12 cellular contexts compared by ENCODE assay signal in genomic region chr10:102523250-102524029, GRCh38. TPM values are rescaled to one million over a fixed set of nuclear protein-coding genes. Genes with fewer than 3 reads are reported as not detected.
DNase-seq lines count a peak whose midpoint lies in the region; ATAC-seq and TF ChIP-seq lines count a peak whose summit lies in the region.
"Had no signal": no experiment of that assay in that cellular context is flagged by ENCODE, and none has a peak within 500 bp of the region (broad histone marks: within the 10 kb centered on the region; RNA-seq: fewer than 3 reads in every experiment).

No MANE protein-coding gene starts in this region.

- H3K36me3 ChIP-seq in psoas muscle (ENCODE audit: insufficient read depth in 1 of 2, low read depth in 1 of 2) (peaks cover 0 to 26% of the 10 kb centered on the region in 2 donors), BE2C (peaks cover 6% of the 10 kb centered on the region)

- H3K27ac ChIP-seq in coronary artery (peak overlapping the region; percentile 28 to 64), psoas muscle (peak overlapping the region; percentile 30)

- H3K4me3 ChIP-seq in coronary artery (no peak overlapping the region), psoas muscle (no peak overlapping the region), BE2C (ENCODE audit: low read depth, low read length) (no peak overlapping the region)
- H3K4me3 ChIP-seq: ascending aorta had no signal

- 42 to 65% (median 57%) methylated on average over 7 of the region's 7 CpGs for WGBS in psoas muscle, 3 donors

- H3K4me1 ChIP-seq in psoas muscle, result no peaks in the 10 kb centered on the region
- no peaks in the 10 kb centered on the region; the same call in 1 of the 2 replicates for H3K4me1 ChIP-seq in BE2C

- H3K27me3 ChIP-seq in psoas muscle (ENCODE audit: insufficient read depth in 3 of 3, low read length in 2 of 3) (no peaks in the 10 kb centered on the region), BE2C (no peaks in the 10 kb centered on the region; the same call in 1 of the 2 replicates)
- H3K27me3 ChIP-seq: ascending aorta had no signal

- TF ChIP-seq CTCF in coronary artery (IDR thresholded peaks at IDR 0.05), result no peak
- no peak for TF ChIP-seq CTCF in psoas muscle (IDR thresholded peaks at IDR 0.05)
- TF ChIP-seq CTCF in BE2C (IDR thresholded peaks at IDR 0.05; ENCODE audit: low read depth, low read length), result no peak

- H3K9me3 ChIP-seq in psoas muscle, result no peaks in the 10 kb centered on the region
- H3K9me3 ChIP-seq in BE2C, result no peaks in the 10 kb centered on the region
- H3K9me3 ChIP-seq: ascending aorta had no signal

- peak in 1 of 4 donors; percentile 62 for ATAC-seq in psoas muscle

- DNase-seq in EH (ENCODE audit: low read depth), result peak; percentile 49
- DNase-seq in LHCN-M2 (ENCODE audit: low read depth), result peak; percentile 47
- DNase-seq in coronary artery (ENCODE audit: low spot score), result peak; percentile 81
- peak; percentile 40 to 69 for DNase-seq in psoas muscle
- no peak for DNase-seq in medulla oblongata (ENCODE audit: extremely low spot score)
- no peak for DNase-seq in pons (ENCODE audit: low spot score)
- DNase-seq in BE2C, result no peak
- no peak for DNase-seq in NOMO-1 treated with dmso at 0.1 percent for 144 hours (lab: John Stamatoyannopoulos, UW; ENCODE audit: unreplicated experiment)
- DNase-seq: Karpas-422; stimulated activated CD4-positive, alpha-beta T cell treated with anti-CD3 and anti-CD28 coated beads, Interleukin-12 subunit alpha, Interleukin-12 subunit beta, amount 100 ng/mL, for 4 hours; T-helper 1 cell had no signal

- intact Hi-C loops in psoas muscle (cut with DNase I), result no loop called here

RNA-seq across cellular contexts. Expression of gene SUFU, which starts 19.7 kb away (rescaled TPM):
- total RNA-seq in LHCN-M2 (2014; rRNA removed) (4.0 and 4.3 TPM in 2 replicates), psoas muscle (1 to 10 TPM; 4.8 to 6.8 (median 5.5) TPM)
- 7.6 TPM for polyA plus RNA-seq in LHCN-M2 (2012)
- polyA plus RNA-seq in psoas muscle, result 1 to 10 TPM; 2.1 to 6.3 (median 2.2) TPM
- polyA plus RNA-seq in BE2C (2012; ENCODE audit: insufficient read depth, insufficient read length, low read depth), result 21.3 TPM

RNA-seq across cellular contexts. Expression of gene ACTR1A, which starts 20.9 kb away (rescaled TPM):
- total RNA-seq in LHCN-M2 (2014; rRNA removed) (139 and 159 TPM in 2 replicates), psoas muscle (100 to 1,000 TPM; 119 to 188 (median 148) TPM)
- polyA plus RNA-seq in LHCN-M2 (2012), result 145 TPM
- polyA plus RNA-seq in psoas muscle, result 100 to 1,000 TPM in 2 of 3 donors, 10 to 100 TPM in 1; 76.2 to 181 (median 101) TPM
- 155 TPM for polyA plus RNA-seq in BE2C (2012; ENCODE audit: insufficient read depth, insufficient read length, low read depth)

Comparison
In these comparisons a context has a peak if more than half of its experiments do, and no peak if none do; other contexts are left out.
1. DNase-seq: peak in EH (single experiment), LHCN-M2 (single experiment), coronary artery (single experiment) and psoas muscle (2 of 2); none in medulla oblongata (single experiment), pons (single experiment), BE2C (single experiment) and NOMO-1 treated with dmso at 0.1 percent for 144 hours (single experiment).